14 cellular contexts compared by ENCODE assay signal in the genomic region with DNA sequence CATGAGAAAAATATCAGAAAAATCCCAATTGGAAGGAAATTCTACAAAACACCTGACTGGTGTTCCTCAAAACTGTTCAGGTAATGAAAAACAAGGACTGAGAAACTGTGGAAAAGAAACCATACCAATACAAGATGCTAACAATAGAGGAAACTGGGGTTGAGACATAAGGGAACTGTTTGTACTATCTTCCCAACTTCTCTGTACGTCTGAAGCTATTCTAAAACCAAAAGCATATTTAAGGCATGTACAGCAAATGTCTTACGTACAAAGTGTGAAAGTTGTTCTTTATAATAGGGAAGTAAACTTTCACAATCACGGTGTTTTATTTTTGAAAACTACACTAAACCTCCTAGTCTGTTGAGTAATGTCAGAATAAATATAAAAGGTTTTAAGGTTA.
"Had no signal": no experiment of that assay in that cellular context is flagged by ENCODE, and none has a peak within 500 bp of the region (broad histone marks: within the 10 kb centered on the region; RNA-seq: fewer than 3 reads in every experiment).

No MANE protein-coding gene starts in this region.

- H3K4me3 ChIP-seq: gastrocnemius medialis, mucosa of descending colon, pancreas had no signal

- H3K4me1 ChIP-seq: gastrocnemius medialis, pancreas had no signal

- DNase-seq: activated CD4-positive, alpha-beta memory T cell treated with anti-CD3 and anti-CD28 coated beads for 36 hours; activated CD4-positive, alpha-beta T cell treated with anti-CD3 and anti-CD28 coated beads for 36 hours; activated CD8-positive, alpha-beta memory T cell treated with anti-CD3 and anti-CD28 coated beads, Interleukin-2, amount 10 ng/mL, durations not matched to agents 7 days and 5 days; activated naive CD4-positive, alpha-beta T cell treated with anti-CD3 and anti-CD28 coated beads, Interleukin-2, amount 10 ng/mL, durations not matched to agents 7 days and 5 days; activated T-cell treated with anti-CD3 and anti-CD28 coated beads, Interleukin-2, amount 50 U/mL, for 1 hour; endodermal cell; gastrocnemius medialis; mucosa of descending colon; naive thymus-derived CD8-positive, alpha-beta T cell; pancreas; stimulated activated CD4-positive, alpha-beta T cell treated with anti-CD3 and anti-CD28 coated beads, Interleukin-15, amount 100 ng/mL, for 24 hours; stimulated activated CD4-positive, alpha-beta T cell treated with anti-CD3 and anti-CD28 coated beads, Interleukin-4, amount 100 ng/mL, for 1 hour; stimulated activated naive CD4-positive, alpha-beta T cell; T-helper 17 cell had no signal

- H3K27me3 ChIP-seq: gastrocnemius medialis, pancreas had no signal

- ATAC-seq: activated CD4-positive, alpha-beta T cell treated with anti-CD3 and anti-CD28 coated beads for 36 hours; activated CD8-positive, alpha-beta memory T cell treated with anti-CD3 and anti-CD28 coated beads, Interleukin-2, amount 10 ng/mL, durations not matched to agents 7 days and 5 days; gastrocnemius medialis; mucosa of descending colon; naive thymus-derived CD8-positive, alpha-beta T cell; T-helper 17 cell had no signal

- H3K9me3 ChIP-seq: gastrocnemius medialis, mucosa of descending colon, pancreas had no signal

- H3K36me3 ChIP-seq: gastrocnemius medialis, pancreas had no signal

- H3K27ac ChIP-seq: gastrocnemius medialis, pancreas had no signal
